In genomic region chr2:150569761-150570160, GRCh38 we compare ENCODE assay signal across 18 cellular contexts.
A peak's percentile ranks its signal among the peaks of the same experiment; 100 is the strongest.
DNase-seq lines count a peak whose midpoint lies in the region; ATAC-seq, FAIRE-seq and TF ChIP-seq lines count a peak whose summit lies in the region.
"Had no signal": no experiment of that assay in that cellular context is flagged by ENCODE, and none has a peak within 500 bp of the region (broad histone marks: within the 10 kb centered on the region; RNA-seq: fewer than 3 reads in every experiment).

No MANE protein-coding gene starts in this region.

- peak overlapping the region; percentile 56 for H3K27ac Mint-ChIP-seq in osteocyte (ENCODE audit: unreplicated experiment)
- H3K27ac Mint-ChIP-seq: CD8-positive, alpha-beta memory T cell had no signal

- ATAC-seq in RWPE2 (ENCODE audit: low read depth) (no peak), psoas muscle (no peak), GM21619 (IDR thresholded peaks at IDR 0.05; ENCODE audit: unreplicated experiment) (no peak)
- ATAC-seq: HCT116, K562 had no signal

- no peak overlapping the region for H2AFZ ChIP-seq in fibroblast of lung (ENCODE audit: low read length)
- H2AFZ ChIP-seq: PC-9 had no signal

- 79 to 89% (median 82%) methylated on average over 4 of the region's 4 CpGs for WGBS in psoas muscle, 3 donors

- H3K4me1 ChIP-seq in RWPE2 (ENCODE audit: insufficient read depth, poor library complexity, severe bottlenecking) (peaks cover 42% of the 10 kb centered on the region), fibroblast of lung (ENCODE audit: control insufficient read depth, extremely low read depth, insufficient read depth, low read length) (peaks cover 19% of the 10 kb centered on the region), psoas muscle (no peaks in the 10 kb centered on the region)

- H3K27me3 Mint-ChIP-seq in osteocyte (ENCODE audit: unreplicated experiment), result no peaks in the 10 kb centered on the region
- H3K27me3 Mint-ChIP-seq: CD8-positive, alpha-beta memory T cell had no signal

- H3K27me3 ChIP-seq in RWPE2 (ENCODE audit: insufficient read depth, poor library complexity, severe bottlenecking), result no peaks in the 10 kb centered on the region
- H3K27me3 ChIP-seq in fibroblast of lung (ENCODE audit: control insufficient read depth, insufficient read depth, low read length), result no peaks in the 10 kb centered on the region
- no peaks in the 10 kb centered on the region for H3K27me3 ChIP-seq in psoas muscle (ENCODE audit: insufficient read depth in 3 of 3, low read length in 2 of 3)

- peaks cover 40% of the 10 kb centered on the region for H3K4me1 Mint-ChIP-seq in osteocyte (ENCODE audit: unreplicated experiment)
- H3K4me1 Mint-ChIP-seq: CD8-positive, alpha-beta memory T cell had no signal

- H3K4me2 ChIP-seq in fibroblast of lung (ENCODE audit: extremely low read depth, insufficient read depth, low read length), result no peak overlapping the region
- H3K4me2 ChIP-seq: PC-9 had no signal

- no peak overlapping the region for H3K9ac ChIP-seq in fibroblast of lung (ENCODE audit: insufficient read depth, low read length)

- H3K27ac ChIP-seq in RWPE2 (ENCODE audit: poor library complexity, severe bottlenecking), result peak overlapping the region; percentile 86
- H3K27ac ChIP-seq in fibroblast of lung (ENCODE audit: insufficient read depth, low read length), result peak overlapping the region; percentile 82
- no peak overlapping the region for H3K27ac ChIP-seq in psoas muscle
- H3K27ac ChIP-seq: PC-9 had no signal

- H3K79me2 ChIP-seq in fibroblast of lung (ENCODE audit: control insufficient read depth, insufficient read depth, low read length), result no peaks in the 10 kb centered on the region

- no peaks in the 10 kb centered on the region for H4K20me1 ChIP-seq in fibroblast of lung (ENCODE audit: control insufficient read depth, extremely low read depth, insufficient read depth, low read length)

- H3K36me3 Mint-ChIP-seq in osteocyte (ENCODE audit: unreplicated experiment), result no peaks in the 10 kb centered on the region
- H3K36me3 Mint-ChIP-seq: CD8-positive, alpha-beta memory T cell had no signal

- H3K9me3 ChIP-seq in RWPE2 (ENCODE audit: severe bottlenecking) (no peaks in the 10 kb centered on the region), fibroblast of lung (ENCODE audit: control insufficient read depth, insufficient read depth, low read depth, low read length) (no peaks in the 10 kb centered on the region), psoas muscle (no peaks in the 10 kb centered on the region)

- intact Hi-C loops in psoas muscle (cut with DNase I), result no loop called here

- TF ChIP-seq POLR2A in H54 (IDR thresholded peaks at IDR 0.05; ENCODE audit: low read depth, low read length), result no peak

- TF ChIP-seq CTCF in RWPE2 (IDR thresholded peaks at IDR 0.05; ENCODE audit: poor library complexity, severe bottlenecking) (no peak), fibroblast of lung (conservative IDR thresholded peaks at IDR 0.05 in 1 of 2, IDR thresholded peaks at IDR 0.05 in 1 of 2; ENCODE audit: low read depth in 1 of 2, low read length in 2 of 2) (no peak), osteocyte (IDR thresholded peaks at IDR 0.05) (no peak), psoas muscle (IDR thresholded peaks at IDR 0.05) (no peak)

- H3K4me3 Mint-ChIP-seq in osteocyte (ENCODE audit: unreplicated experiment), result no peak overlapping the region
- H3K4me3 Mint-ChIP-seq: CD8-positive, alpha-beta memory T cell had no signal

- no peaks in the 10 kb centered on the region for H3K36me3 ChIP-seq in RWPE2 (ENCODE audit: low read depth)
- H3K36me3 ChIP-seq in fibroblast of lung (ENCODE audit: control insufficient read depth, insufficient read depth, low read length), result no peaks in the 10 kb centered on the region
- H3K36me3 ChIP-seq in psoas muscle (ENCODE audit: insufficient read depth in 1 of 2, low read depth in 1 of 2), result no peaks in the 10 kb centered on the region

- H3K4me3 ChIP-seq in RWPE2 (ENCODE audit: severe bottlenecking), result no peak overlapping the region
- no peak overlapping the region for H3K4me3 ChIP-seq in fibroblast of lung (replicated peaks in 1 of 4; ENCODE audit: control extremely low read depth in 1 of 4, insufficient read depth in 1 of 4, low read depth in 3 of 4, low read length in 4 of 4)
- H3K4me3 ChIP-seq in psoas muscle, result no peak overlapping the region
- H3K4me3 ChIP-seq: K562, PC-9 had no signal

- no peaks in the 10 kb centered on the region for H3K9me3 Mint-ChIP-seq in osteocyte (ENCODE audit: unreplicated experiment)

- FAIRE-seq in H54 (lab: Jason Lieb, UNC), result peak; percentile 38
- FAIRE-seq: K562 had no signal

- DNase-seq in H54 (ENCODE audit: insufficient read length, low spot score) (no peak), RWPE2 (ENCODE audit: low spot score) (no peak), fibroblast of lung (ENCODE audit: low read depth in 2 of 2) (no peak), osteocyte (ENCODE audit: extremely low spot score, unreplicated experiment) (no peak), psoas muscle (no peak), OCI-M1 (lab: John Stamatoyannopoulos, UW) (no peak)
- DNase-seq: C1 segment of cervical spinal cord; CD8-positive, alpha-beta memory T cell; DMS53; EL; MV-4-11; NCI-H187; NCI-H2227 treated with DMSO at 0.1 percent for 48 hours; NCI-H510A treated with DMSO at 0.1 percent for 48 hours; PC-9 had no signal
